Comparison of ENCODE assay signal across 1 cellular context in genomic region chr2:179636100-179636980, GRCh38.
TF ChIP-seq lines count a peak whose summit lies in the region.

No MANE protein-coding gene starts in this region.

TF ChIP-seq in HepG2, 621 proteins besides CTCF, POLR2A, EP300 and RAD21 (continued from another document and continues in another):
- TF ChIP-seq TFAP4 (IDR thresholded peaks at IDR 0.05; ENCODE audit: borderline replicate concordance, low read depth): peak; percentile 26; the same call in 1 of the 2 replicates
- TF ChIP-seq NCOA2 (CRISPR knock-in tag; IDR thresholded peaks at IDR 0.05): no peak
- no peak for TF ChIP-seq MTF1 (CRISPR knock-in tag; IDR thresholded peaks at IDR 0.05)
- TF ChIP-seq FOXC1 (CRISPR knock-in tag; IDR thresholded peaks at IDR 0.05; ENCODE audit: borderline replicate concordance): no peak
- 0 out of 2 replicates have a peak, but pooled peaks have one; percentile 12 for TF ChIP-seq ZFX (CRISPR knock-in tag; IDR thresholded peaks at IDR 0.05; ENCODE audit: low read depth)
- TF ChIP-seq ZNF704 (CRISPR knock-in tag; IDR thresholded peaks at IDR 0.05; ENCODE audit: borderline replicate concordance): no peak
- TF ChIP-seq AHDC1 (CRISPR knock-in tag; IDR thresholded peaks at IDR 0.05; ENCODE audit: borderline replicate concordance): no peak
- peak; percentile 74 for TF ChIP-seq GATAD2A (CRISPR knock-in tag; IDR thresholded peaks at IDR 0.05)
- TF ChIP-seq ZNF44 (CRISPR knock-in tag; IDR thresholded peaks at IDR 0.05): 0 out of 2 replicates have a peak, but pooled peaks have one; percentile 58
- TF ChIP-seq NCOA5 (CRISPR knock-in tag; IDR thresholded peaks at IDR 0.05): no peak
- TF ChIP-seq ZNF337 (CRISPR knock-in tag; IDR thresholded peaks at IDR 0.05; ENCODE audit: borderline replicate concordance, low read depth): 0 out of 2 replicates have a peak, but pooled peaks have one; percentile 34
- peak; percentile 71; the same call in 1 of the 2 replicates for TF ChIP-seq ZMYM4 (CRISPR knock-in tag; IDR thresholded peaks at IDR 0.05)
- peak; percentile 31; the same call in 1 of the 2 replicates for TF ChIP-seq USF2 (IDR thresholded peaks at IDR 0.05; ENCODE audit: low read depth, low read length)
- TF ChIP-seq USF2 (CRISPR knock-in tag; IDR thresholded peaks at IDR 0.05; ENCODE audit: borderline replicate concordance): peak; percentile 61; the same call in 1 of the 2 replicates
- TF ChIP-seq UBTF (CRISPR knock-in tag; IDR thresholded peaks at IDR 0.05): no peak
- TF ChIP-seq MLX (CRISPR knock-in tag; IDR thresholded peaks at IDR 0.05): 0 out of 2 replicates have a peak, but pooled peaks have one; percentile 25
- TF ChIP-seq ZNF329 (CRISPR knock-in tag; IDR thresholded peaks at IDR 0.05; ENCODE audit: low read depth): no peak
- peak; percentile 17; the same call in 1 of the 2 replicates for TF ChIP-seq ZNF280D (CRISPR knock-in tag; IDR thresholded peaks at IDR 0.05)
- no peak for TF ChIP-seq ZNF24 (IDR thresholded peaks at IDR 0.05)
- TF ChIP-seq FOXO4 (CRISPR knock-in tag; conservative IDR thresholded peaks at IDR 0.05): no peak
- TF ChIP-seq ZNF772 (CRISPR knock-in tag; IDR thresholded peaks at IDR 0.05): no peak
- TF ChIP-seq SMAD9 (CRISPR knock-in tag; IDR thresholded peaks at IDR 0.05): no peak
- peak; percentile 31; the same call in 1 of the 2 replicates for TF ChIP-seq HNF1A (IDR thresholded peaks at IDR 0.05; ENCODE audit: low read depth)
- peak; percentile 38; the same call in 1 of the 2 replicates for TF ChIP-seq HNF1A (CRISPR knock-in tag; IDR thresholded peaks at IDR 0.05; ENCODE audit: borderline replicate concordance)
- TF ChIP-seq SOX6 (IDR thresholded peaks at IDR 0.05): no peak
- peak; percentile 64 for TF ChIP-seq SOX6 (CRISPR knock-in tag; IDR thresholded peaks at IDR 0.05)
- TF ChIP-seq HOXA7 (CRISPR knock-in tag; IDR thresholded peaks at IDR 0.05): no peak
- TF ChIP-seq SOX13 (IDR thresholded peaks at IDR 0.05): no peak
- peak in 1 of 2 experiments; percentile 50; a peak in 1 of 4 replicates for TF ChIP-seq SOX13 (CRISPR knock-in tag; conservative IDR thresholded peaks at IDR 0.05 in 1 of 2, IDR thresholded peaks at IDR 0.05 in 1 of 2)
- TF ChIP-seq ZSCAN22 (CRISPR knock-in tag; IDR thresholded peaks at IDR 0.05): no peak
